ENCODE assay signal across 9 cellular contexts in genomic region chr7:86904949-86905834, GRCh38.
DNase-seq lines count a peak whose midpoint lies in the region; ATAC-seq and TF ChIP-seq lines count a peak whose summit lies in the region.
"Had no signal": no experiment of that assay in that cellular context is flagged by ENCODE, and none has a peak within 500 bp of the region (broad histone marks: within the 10 kb centered on the region; RNA-seq: fewer than 3 reads in every experiment).

No MANE protein-coding gene starts in this region.

- H3K4me1 ChIP-seq in OCI-LY3 (ENCODE audit: low read length) (no peaks in the 10 kb centered on the region), aorta (ENCODE audit: control insufficient read depth in 1 of 2, insufficient read depth in 2 of 2, low read length in 2 of 2) (no peaks in the 10 kb centered on the region)

- H3K27me3 ChIP-seq in OCI-LY3 (ENCODE audit: low read depth, low read length) (no peaks in the 10 kb centered on the region), aorta (ENCODE audit: control insufficient read depth in 1 of 2, insufficient read depth in 2 of 2, low read length in 1 of 2) (no peaks in the 10 kb centered on the region)

- H3K4me3 Mint-ChIP-seq in stimulated activated naive B cell treated with anti-CD40 and anti-IgM and Interleukin-4, amounts not matched to agents 10 μg/mL and 1 μg/mL and 100 μg/mL, for 72 hours: no peak overlapping the region
- H3K4me3 Mint-ChIP-seq in mesothelial cell of epicardium: no peak overlapping the region
- H3K4me3 Mint-ChIP-seq: activated naive CD4-positive, alpha-beta T cell treated with anti-CD3 and anti-CD28 coated beads, Interleukin-2, amount 50 U/mL, for 24 hours had no signal

- ATAC-seq in stimulated activated naive B cell treated with anti-CD40 and anti-IgM and Interleukin-4, amounts not matched to agents 10 μg/mL and 1 μg/mL and 100 μg/mL, for 72 hours (replicated peaks): peak in 1 of 2 donors; percentile 45
- ATAC-seq in aorta (ENCODE audit: low FRiP score): no peak

- peaks cover 0 to 7% of the 10 kb centered on the region in 2 donors for H3K27me3 Mint-ChIP-seq in stimulated activated naive B cell treated with anti-CD40 and anti-IgM and Interleukin-4, amounts not matched to agents 10 μg/mL and 1 μg/mL and 100 μg/mL, for 72 hours
- H3K27me3 Mint-ChIP-seq in mesothelial cell of epicardium (ENCODE audit: low read depth): no peaks in the 10 kb centered on the region

- no peak overlapping the region for H3K9ac ChIP-seq in OCI-LY3 (ENCODE audit: low read length)

- peak; percentile 52 for TF ChIP-seq CTCF in HFF-Myc (IDR thresholded peaks at IDR 0.05; ENCODE audit: low read depth, low read length, missing control alignments)
- peak; percentile 79 for TF ChIP-seq CTCF in OCI-LY3 (IDR thresholded peaks at IDR 0.05; ENCODE audit: low read depth, low read length)
- peak; percentile 66 for TF ChIP-seq CTCF in fibroblast of pulmonary artery (IDR thresholded peaks at IDR 0.05; ENCODE audit: low read length, missing control alignments)
- TF ChIP-seq CTCF in mesothelial cell of epicardium (IDR thresholded peaks at IDR 0.05; ENCODE audit: unreplicated experiment): no peak

- peaks cover 0 to 3% of the 10 kb centered on the region in 2 donors for H3K4me1 Mint-ChIP-seq in stimulated activated naive B cell treated with anti-CD40 and anti-IgM and Interleukin-4, amounts not matched to agents 10 μg/mL and 1 μg/mL and 100 μg/mL, for 72 hours
- peaks cover 7% of the 10 kb centered on the region for H3K4me1 Mint-ChIP-seq in mesothelial cell of epicardium
- H3K4me1 Mint-ChIP-seq: activated naive CD4-positive, alpha-beta T cell treated with anti-CD3 and anti-CD28 coated beads, Interleukin-2, amount 50 U/mL, for 24 hours had no signal

- no peak overlapping the region for H3K4me2 ChIP-seq in OCI-LY3 (ENCODE audit: low read length)

- H3K9me3 Mint-ChIP-seq in stimulated activated naive B cell treated with anti-CD40 and anti-IgM and Interleukin-4, amounts not matched to agents 10 μg/mL and 1 μg/mL and 100 μg/mL, for 72 hours: no peaks in the 10 kb centered on the region
- no peaks in the 10 kb centered on the region for H3K9me3 Mint-ChIP-seq in mesothelial cell of epicardium
- H3K9me3 Mint-ChIP-seq: activated naive CD4-positive, alpha-beta T cell treated with anti-CD3 and anti-CD28 coated beads, Interleukin-2, amount 50 U/mL, for 24 hours had no signal

- no peaks in the 10 kb centered on the region for H3K79me2 ChIP-seq in OCI-LY3 (ENCODE audit: low read length)

- no peak overlapping the region for H3K4me3 ChIP-seq in HFF-Myc (replicated peaks; ENCODE audit: low read depth, low read length)
- H3K4me3 ChIP-seq in OCI-LY3 (ENCODE audit: low read length): no peak overlapping the region
- no peak overlapping the region for H3K4me3 ChIP-seq in fibroblast of pulmonary artery (replicated peaks; ENCODE audit: low read depth, low read length)
- H3K4me3 ChIP-seq in aorta (ENCODE audit: low read length in 2 of 2): no peak overlapping the region

- H3K36me3 ChIP-seq in OCI-LY3 (replicated peaks; ENCODE audit: low read depth, low read length) (no peaks in the 10 kb centered on the region), aorta (ENCODE audit: control insufficient read depth in 1 of 2, insufficient read depth in 2 of 2, low read length in 1 of 2) (no peaks in the 10 kb centered on the region)

- WGBS in aorta, 2 donors: 26 to 28% methylated on average over 3 of the region's 3 CpGs

- H3K27ac ChIP-seq in OCI-LY3 (ENCODE audit: low read length): no peak overlapping the region
- no peak overlapping the region for H3K27ac ChIP-seq in aorta (ENCODE audit: low read depth in 1 of 2, low read length in 2 of 2)

- H3K9me3 ChIP-seq in OCI-LY3 (ENCODE audit: insufficient read depth, low read length) (no peaks in the 10 kb centered on the region), aorta (ENCODE audit: control insufficient read depth, low read length) (no peaks in the 10 kb centered on the region)

- intact Hi-C loops in aorta (cut with DNase I): no loop called here

- H2AFZ ChIP-seq in OCI-LY3 (ENCODE audit: low read depth, low read length): no peak overlapping the region

- no peaks in the 10 kb centered on the region for H3K36me3 Mint-ChIP-seq in stimulated activated naive B cell treated with anti-CD40 and anti-IgM and Interleukin-4, amounts not matched to agents 10 μg/mL and 1 μg/mL and 100 μg/mL, for 72 hours
- peaks cover 7% of the 10 kb centered on the region for H3K36me3 Mint-ChIP-seq in mesothelial cell of epicardium
- H3K36me3 Mint-ChIP-seq: activated naive CD4-positive, alpha-beta T cell treated with anti-CD3 and anti-CD28 coated beads, Interleukin-2, amount 50 U/mL, for 24 hours had no signal

- 0 out of 2 replicates have a peak, but pooled peaks cover 6% of the 10 kb centered on the region for H4K20me1 ChIP-seq in OCI-LY3 (ENCODE audit: insufficient read depth, low read length)

- H3K27ac Mint-ChIP-seq in stimulated activated naive B cell treated with anti-CD40 and anti-IgM and Interleukin-4, amounts not matched to agents 10 μg/mL and 1 μg/mL and 100 μg/mL, for 72 hours: peak overlapping the region; percentile 75
- no peak overlapping the region for H3K27ac Mint-ChIP-seq in mesothelial cell of epicardium
- H3K27ac Mint-ChIP-seq: activated naive CD4-positive, alpha-beta T cell treated with anti-CD3 and anti-CD28 coated beads, Interleukin-2, amount 50 U/mL, for 24 hours had no signal

- peak; percentile 8 for DNase-seq in SKM-1 treated with dmso at 0.1 percent for 144 hours (lab: John Stamatoyannopoulos, UW; ENCODE audit: unreplicated experiment)
- no peak for DNase-seq in SKM-1 (lab: John Stamatoyannopoulos, UW; ENCODE audit: unreplicated experiment)
- no peak for DNase-seq in HFF-Myc (ENCODE audit: extremely low read depth, low read depth)
- DNase-seq in fibroblast of pulmonary artery (ENCODE audit: low read depth): peak; percentile 42
- no peak for DNase-seq in stimulated activated naive B cell treated with anti-CD40 and anti-IgM and Interleukin-4, amounts not matched to agents 10 μg/mL and 1 μg/mL and 100 μg/mL, for 72 hours
- DNase-seq in aorta: no peak
- DNase-seq in mesothelial cell of epicardium (ENCODE audit: low spot score in 2 of 2, unreplicated experiment in 2 of 2): no peak

Comparison
In these comparisons a context has a peak if more than half of its experiments do, and no peak if none do; other contexts are left out.
1. DNase-seq: peak in SKM-1 treated with dmso at 0.1 percent for 144 hours (single experiment) and fibroblast of pulmonary artery (single experiment); none in SKM-1 (single experiment), HFF-Myc (single experiment), stimulated activated naive B cell treated with anti-CD40 and anti-IgM and Interleukin-4, amounts not matched to agents 10 μg/mL and 1 μg/mL and 100 μg/mL, for 72 hours (single experiment), aorta (0 of 2) and mesothelial cell of epicardium (0 of 2).